In the genomic region with DNA sequence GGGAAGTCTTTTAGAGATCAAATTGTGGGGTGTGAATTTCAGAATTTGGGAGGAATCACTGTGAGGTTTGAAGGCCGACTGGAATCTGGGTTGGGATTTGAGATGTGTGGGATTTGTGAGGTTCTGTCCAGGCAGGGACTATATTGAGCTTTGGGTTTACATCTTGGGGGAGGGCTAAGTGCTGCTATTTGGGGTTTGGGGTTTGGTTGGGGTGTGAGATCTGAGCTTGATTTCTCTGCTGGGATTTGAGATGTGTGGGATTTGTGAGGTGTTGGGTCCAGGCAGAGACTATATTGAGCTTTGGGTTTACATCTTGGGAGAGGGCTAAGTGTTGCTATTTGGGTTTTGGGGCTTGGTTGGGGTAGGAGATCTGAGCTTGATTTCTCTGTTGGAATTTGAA, we compare ENCODE assay signal across 9 cellular contexts. TPM values are rescaled to one million over a fixed set of nuclear protein-coding genes. Genes with fewer than 3 reads are reported as not detected.
DNase-seq lines count a peak whose midpoint lies in the region; ATAC-seq and TF ChIP-seq lines count a peak whose summit lies in the region.
"Had no signal": no experiment of that assay in that cellular context is flagged by ENCODE, and none has a peak within 500 bp of the region (broad histone marks: within the 10 kb centered on the region; RNA-seq: fewer than 3 reads in every experiment).

No MANE protein-coding gene starts in this region.

- H3K36me3 ChIP-seq in skeletal muscle tissue (ENCODE audit: control insufficient read depth in 3 of 3, insufficient read depth in 3 of 3, low read length in 3 of 3): peaks cover 18 to 29% (median 19%) of the 10 kb centered on the region in 3 donors

- ATAC-seq in GM21529 (IDR thresholded peaks at IDR 0.05; ENCODE audit: unreplicated experiment): no peak

- no peaks in the 10 kb centered on the region; a peak in 1 of 5 replicates for H3K9me3 Mint-ChIP-seq in H9
- peaks cover 16% of the 10 kb centered on the region for H3K9me3 Mint-ChIP-seq in glutamatergic neuron (ENCODE audit: unreplicated experiment)

- no peak overlapping the region for H3K56ac ChIP-seq in H9 (ENCODE audit: insufficient read length, low read depth, low read length)

- no peak overlapping the region for H2BK20ac ChIP-seq in H9 (ENCODE audit: low read depth, low read length, poor library complexity, severe bottlenecking)

- peak overlapping the region; percentile 81 to 96 for H3K4me3 Mint-ChIP-seq in H9
- peak overlapping the region; percentile 90 for H3K4me3 Mint-ChIP-seq in glutamatergic neuron (ENCODE audit: unreplicated experiment)

- H3K18ac ChIP-seq in H9 (ENCODE audit: insufficient read length, low read depth, low read length): no peak overlapping the region

- no peak overlapping the region for H3K9ac ChIP-seq in H9 (ENCODE audit: extremely low read depth, insufficient read length, low read length)
- peak overlapping the region; percentile 90 to 93 (median 91) for H3K9ac ChIP-seq in skeletal muscle tissue (ENCODE audit: low read depth in 1 of 3, low read length in 3 of 3)

- H3K4me3 ChIP-seq in WI38 (ENCODE audit: low read depth, low read length) (peak overlapping the region; percentile 89), skeletal muscle tissue (ENCODE audit: low read length in 3 of 3) (peak overlapping the region; percentile 79 to 92 (median 89))

- TF ChIP-seq CTCF in H9 (conservative IDR thresholded peaks at IDR 0.05) (no peak), WI38 (IDR thresholded peaks at IDR 0.05; ENCODE audit: low read depth, low read length) (no peak), glutamatergic neuron (IDR thresholded peaks at IDR 0.05; ENCODE audit: partially characterized antibody, unreplicated experiment) (no peak)

- H3K23ac ChIP-seq in H9 (ENCODE audit: insufficient read length, low read depth, low read length): no peak overlapping the region

- no peaks in the 10 kb centered on the region for H3K79me1 ChIP-seq in H9 (ENCODE audit: insufficient read depth, low read depth, low read length, poor library complexity, severe bottlenecking)

- no peak overlapping the region for H4K5ac ChIP-seq in H9 (ENCODE audit: insufficient read length, low read depth, low read length)

- no peaks in the 10 kb centered on the region for H3K9me3 ChIP-seq in H9 (ENCODE audit: control insufficient read depth, low read depth, low read length)
- H3K9me3 ChIP-seq in skeletal muscle tissue (ENCODE audit: control insufficient read depth in 3 of 3, low read length in 3 of 3): no peaks in the 10 kb centered on the region
- H3K9me3 ChIP-seq: thyroid gland had no signal

- peaks cover 36 to 52% of the 10 kb centered on the region in 2 experiments for H3K4me1 Mint-ChIP-seq in H9
- H3K4me1 Mint-ChIP-seq in glutamatergic neuron (ENCODE audit: low read depth, unreplicated experiment): peaks cover 39% of the 10 kb centered on the region

- no peak overlapping the region for H2AFZ ChIP-seq in H9 (ENCODE audit: low read length)

- no peak overlapping the region for H2BK120ac ChIP-seq in H9 (ENCODE audit: low read depth, low read length, poor library complexity, severe bottlenecking)

- no CpG with 5 or more reads among the region's 1 CpG for WGBS in H9 (ENCODE audit: extremely low coverage, insufficient read length, low lambda C conversion rate)

- H2AK5ac ChIP-seq in H9 (ENCODE audit: insufficient read length, low read length): no peak overlapping the region

- H3K23me2 ChIP-seq in H9 (ENCODE audit: insufficient read length, low read depth, low read length, poor library complexity, severe bottlenecking): peaks cover 24% of the 10 kb centered on the region

- H2BK12ac ChIP-seq in H9 (ENCODE audit: insufficient read length, low read depth, low read length): no peak overlapping the region

- H3K27me3 ChIP-seq in H9 (ENCODE audit: insufficient read depth, low read length) (peaks cover 15% of the 10 kb centered on the region; the same call in 1 of the 2 replicates), skeletal muscle tissue (ENCODE audit: control insufficient read depth in 3 of 3, insufficient read depth in 3 of 3, low read length in 3 of 3) (no peaks in the 10 kb centered on the region)
- H3K27me3 ChIP-seq: thyroid gland had no signal

- H3K4me1 ChIP-seq in H9 (ENCODE audit: insufficient read depth, low read length) (peaks cover 12% of the 10 kb centered on the region; the same call in 1 of the 2 replicates), skeletal muscle tissue (ENCODE audit: control insufficient read depth in 3 of 3, insufficient read depth in 3 of 3, low read length in 3 of 3) (peaks cover 48 to 56% (median 51%) of the 10 kb centered on the region in 3 donors)

- no peak overlapping the region for H2BK5ac ChIP-seq in H9 (ENCODE audit: insufficient read length, low read length)

- no peaks in the 10 kb centered on the region for H3K79me2 ChIP-seq in H9 (ENCODE audit: insufficient read depth, low read length)

- H3K27ac ChIP-seq in H9 (ENCODE audit: insufficient read length, low read depth, low read length) (no peak overlapping the region), skeletal muscle tissue (ENCODE audit: low read depth, low read length) (no peak overlapping the region), caudate nucleus (ENCODE audit: low read depth, low read length) (no peak overlapping the region)

- H4K91ac ChIP-seq in H9 (ENCODE audit: insufficient read length, low read depth, low read length): no peak overlapping the region

- H3K27ac Mint-ChIP-seq in H9 (peak overlapping the region in 1 of 3 experiments; percentile 78; a peak in 1 of 7 replicates), glutamatergic neuron (ENCODE audit: unreplicated experiment) (peak overlapping the region; percentile 85)

- H3K27me3 Mint-ChIP-seq in H9 (ENCODE audit: low read depth) (peaks cover 35% of the 10 kb centered on the region), glutamatergic neuron (ENCODE audit: unreplicated experiment) (peaks cover 23% of the 10 kb centered on the region)

- H4K20me1 ChIP-seq in H9 (ENCODE audit: control insufficient read depth, insufficient read depth, insufficient read length): peaks cover 5% of the 10 kb centered on the region

- H2BK15ac ChIP-seq in H9 (ENCODE audit: low read depth, low read length): no peak overlapping the region

- H3K14ac ChIP-seq in H9 (ENCODE audit: insufficient read depth, low read length): no peak overlapping the region

- peaks cover 9 to 12% (median 9%) of the 10 kb centered on the region in 3 experiments for H3K36me3 Mint-ChIP-seq in H9 (ENCODE audit: insufficient read depth in 1 of 3, low read depth in 3 of 3)
- no peaks in the 10 kb centered on the region for H3K36me3 Mint-ChIP-seq in glutamatergic neuron (ENCODE audit: unreplicated experiment)

- no peak overlapping the region for H4K8ac ChIP-seq in H9 (replicated peaks; ENCODE audit: insufficient read length, low read depth, low read length)

- H3K4me2 ChIP-seq in H9 (ENCODE audit: insufficient read depth, insufficient read length, low read length): peak overlapping the region; percentile 85

- no peak for DNase-seq in H9
- DNase-seq in glutamatergic neuron: no peak
- no peak for DNase-seq in caudate nucleus (lab: John Stamatoyannopoulos, UW)
- no peak for DNase-seq in stimulated activated CD8-positive, alpha-beta memory T cell treated with anti-CD3 and anti-CD28 coated beads, Interleukin-4, amount 100 ng/mL, for 48 hours
- DNase-seq: activated CD8-positive, alpha-beta memory T cell treated with anti-CD3 and anti-CD28 coated beads for 24 hours; thyroid gland had no signal

- H3K4ac ChIP-seq in H9 (ENCODE audit: low read depth, low read length): no peak overlapping the region

- H3T11ph ChIP-seq in H9 (ENCODE audit: low read length): no peak overlapping the region

RNA-seq across cellular contexts. Expression of a gene that starts 0.9 kb away (rescaled TPM):
- total RNA-seq in H9 (2021): 32.0 and 34.5 TPM in 2 replicates
- 23.2 TPM for total RNA-seq in glutamatergic neuron (ENCODE audit: unreplicated experiment)
- 27.7 TPM for total RNA-seq in skeletal muscle tissue

RNA-seq across cellular contexts. Expression of a gene that starts 14.7 kb away (rescaled TPM):
- total RNA-seq in H9 (2021) (0.37 and 0.42 TPM in 2 replicates), glutamatergic neuron (ENCODE audit: unreplicated experiment) (5.4 TPM), skeletal muscle tissue (not detected)
- total RNA-seq: thyroid gland had no signal

RNA-seq across cellular contexts. Expression of a gene that starts 44.1 kb away (rescaled TPM):
- total RNA-seq in H9 (2021) (45.1 and 46.5 TPM in 2 replicates), glutamatergic neuron (ENCODE audit: unreplicated experiment) (31.1 TPM), skeletal muscle tissue (33.4 TPM)

RNA-seq across cellular contexts. Expression of a gene that starts 44.3 kb away (rescaled TPM):
- total RNA-seq in H9 (2021) (7.7 and 8.8 TPM in 2 replicates), glutamatergic neuron (ENCODE audit: unreplicated experiment) (40.9 TPM), skeletal muscle tissue (2.1 TPM)
